8 cellular contexts compared by ENCODE assay signal in genomic region chr5:29587806-29588205, GRCh38.
"Had no signal": no experiment of that assay in that cellular context is flagged by ENCODE, and none has a peak within 500 bp of the region (broad histone marks: within the 10 kb centered on the region; RNA-seq: fewer than 3 reads in every experiment).

No MANE protein-coding gene starts in this region.

- H3K4me3 ChIP-seq: GM12878 had no signal

- FAIRE-seq: G401.6, GM12878, GM12891, GM12892, GM18507, GM19239 had no signal

- ATAC-seq: GM12878 had no signal

- DNase-seq: GDM1, GF-D8 had no signal
